ENCODE assay signal across 25 cellular contexts in the genomic region with DNA sequence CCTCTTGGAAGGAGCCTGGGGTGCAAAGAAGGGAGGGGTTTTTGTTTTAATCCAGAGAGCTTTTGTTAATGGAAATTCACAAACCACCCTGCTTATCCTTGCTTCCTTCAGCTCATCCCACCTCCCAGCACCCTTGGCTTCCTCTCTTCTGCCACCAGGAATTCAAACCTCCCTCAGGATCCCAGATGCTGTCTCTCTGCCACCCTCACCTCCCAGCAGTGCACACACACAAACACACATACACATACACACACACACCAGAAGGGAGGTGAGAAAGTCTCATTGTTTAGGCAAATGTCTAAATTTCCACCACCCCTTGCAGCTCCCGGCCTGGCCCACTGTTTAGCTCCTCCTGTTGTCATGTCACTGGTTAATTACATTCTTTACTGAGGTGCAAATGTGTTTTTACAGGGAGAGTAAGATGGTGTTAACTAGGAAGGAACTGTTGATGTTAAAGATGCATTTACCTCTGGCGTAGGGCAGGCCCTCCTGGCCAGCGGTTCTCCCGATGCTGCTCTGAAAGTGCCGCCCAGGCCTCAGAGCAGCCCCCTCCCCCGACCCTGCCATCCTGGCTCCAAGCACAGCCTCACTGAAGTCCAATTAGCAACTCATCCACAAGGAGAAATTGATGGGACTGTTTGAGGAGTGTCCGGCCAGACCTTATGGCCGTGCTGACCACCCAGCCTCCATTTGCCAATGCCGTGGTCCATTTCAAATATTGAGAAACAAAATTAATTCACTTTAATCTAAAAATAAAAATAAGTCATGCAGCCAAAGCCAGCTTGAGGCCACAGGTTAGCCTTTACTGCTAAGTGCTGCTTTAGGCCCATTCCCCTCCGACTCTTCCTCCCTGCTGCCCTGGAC.
"Had no signal": no experiment of that assay in that cellular context is flagged by ENCODE, and none has a peak within 500 bp of the region (broad histone marks: within the 10 kb centered on the region; RNA-seq: fewer than 3 reads in every experiment).

No MANE protein-coding gene starts in this region.

- H3K4me1 ChIP-seq: body of pancreas, pancreas, transverse colon had no signal

- H3K9me3 Mint-ChIP-seq: activated naive CD4-positive, alpha-beta T cell treated with anti-CD3 and anti-CD28 coated beads for 36 hours; activated T-cell treated with anti-CD3 and anti-CD28 coated beads, Interleukin-2, amount 50 U/mL, for 72 hours; naive thymus-derived CD4-positive, alpha-beta T cell; stimulated activated naive CD8-positive, alpha-beta T cell treated with anti-CD3 and anti-CD28 coated beads, Interleukin-15, Interleukin-2, amounts not matched to agents 100 ng/mL and 50 ng/mL, for 24 hours had no signal

- H3K4me3 ChIP-seq: body of pancreas, cardiac muscle cell, pancreas, transverse colon had no signal

- H3K27me3 ChIP-seq: body of pancreas, cardiac muscle cell, pancreas, transverse colon had no signal

- H3K9me3 ChIP-seq: body of pancreas, neutrophil, pancreas, SK-N-SH, transverse colon had no signal

- DNase-seq: activated CD4-positive, alpha-beta T cell treated with anti-CD3 and anti-CD28 coated beads, Interleukin-2, amount 50 U/mL, for 48 hours; activated effector memory CD4-positive, alpha-beta T cell treated with Interleukin-2 at 50 U/mL for 16 hours; activated naive CD4-positive, alpha-beta T cell treated with anti-CD3 and anti-CD28 coated beads for 36 hours; activated T-cell treated with anti-CD3 and anti-CD28 coated beads, Interleukin-2, amount 50 U/mL, for 72 hours; amygdala; body of pancreas; dermis blood vessel endothelial cell; effector memory CD4-positive, alpha-beta T cell; foreskin melanocyte; hippocampal formation; left colon; mesenchymal stem cell; naive thymus-derived CD4-positive, alpha-beta T cell; pancreas; right cardiac atrium; SK-N-SH; stimulated activated CD4-positive, alpha-beta T cell treated with anti-CD3 and anti-CD28 coated beads, Interleukin-12 subunit alpha, Interleukin-12 subunit beta, amount 100 ng/mL, for 4 hours; stimulated activated CD4-positive, alpha-beta T cell treated with anti-CD3 and anti-CD28 coated beads, Interleukin-4, amount 100 ng/mL, for 4 hours; substantia nigra; transverse colon; WERI-Rb-1 had no signal

- H3K4me2 ChIP-seq: SK-N-SH had no signal

- ATAC-seq: activated T-cell treated with anti-CD3 and anti-CD28 coated beads, Interleukin-2, amount 50 U/mL, for 72 hours; body of pancreas; esophagus mucosa; left colon; naive thymus-derived CD4-positive, alpha-beta T cell; pancreas; right cardiac atrium had no signal

- H3K4me3 Mint-ChIP-seq: activated naive CD4-positive, alpha-beta T cell treated with anti-CD3 and anti-CD28 coated beads for 36 hours; activated T-cell treated with anti-CD3 and anti-CD28 coated beads, Interleukin-2, amount 50 U/mL, for 72 hours; naive thymus-derived CD4-positive, alpha-beta T cell; stimulated activated naive CD8-positive, alpha-beta T cell treated with anti-CD3 and anti-CD28 coated beads, Interleukin-15, Interleukin-2, amounts not matched to agents 100 ng/mL and 50 ng/mL, for 24 hours had no signal

- H3K36me3 Mint-ChIP-seq: naive thymus-derived CD4-positive, alpha-beta T cell had no signal

- H3K27ac ChIP-seq: body of pancreas, cardiac muscle cell, neutrophil, pancreas, transverse colon, WERI-Rb-1 had no signal

- H3K27ac Mint-ChIP-seq: activated naive CD4-positive, alpha-beta T cell treated with anti-CD3 and anti-CD28 coated beads for 36 hours; activated T-cell treated with anti-CD3 and anti-CD28 coated beads, Interleukin-2, amount 50 U/mL, for 72 hours; naive thymus-derived CD4-positive, alpha-beta T cell; stimulated activated naive CD8-positive, alpha-beta T cell treated with anti-CD3 and anti-CD28 coated beads, Interleukin-15, Interleukin-2, amounts not matched to agents 100 ng/mL and 50 ng/mL, for 24 hours had no signal

- H3K9ac ChIP-seq: SK-N-SH had no signal

- H3K36me3 ChIP-seq: cardiac muscle cell, neutrophil, pancreas, transverse colon, WERI-Rb-1 had no signal
